ENCODE assay signal across 2 cellular contexts in genomic region chr13:35826626-35827254, GRCh38.
TF ChIP-seq lines count a peak whose summit lies in the region.

No MANE protein-coding gene starts in this region.

TF ChIP-seq in IMR-90, 13 proteins besides CTCF, POLR2A, EP300 and RAD21:
- TF ChIP-seq RCOR1 (IDR thresholded peaks at IDR 0.05; ENCODE audit: insufficient replicate concordance, low read length) = no peak
- TF ChIP-seq NFE2L2 (IDR thresholded peaks at IDR 0.05; ENCODE audit: low read depth, low read length) = no peak
- no peak for TF ChIP-seq SMC3 (IDR thresholded peaks at IDR 0.05; ENCODE audit: low read depth, low read length)
- TF ChIP-seq MAZ (IDR thresholded peaks at IDR 0.05; ENCODE audit: borderline replicate concordance, low read depth, low read length) = no peak
- no peak for TF ChIP-seq USF2 (IDR thresholded peaks at IDR 0.05; ENCODE audit: low read depth, low read length)
- no peak for TF ChIP-seq BHLHE40 (IDR thresholded peaks at IDR 0.05; ENCODE audit: low read depth, low read length)
- no peak for TF ChIP-seq RFX5 (IDR thresholded peaks at IDR 0.05; ENCODE audit: low read depth, low read length)
- no peak for TF ChIP-seq MXI1 (IDR thresholded peaks at IDR 0.05; ENCODE audit: borderline replicate concordance, low read depth, low read length)
- no peak for TF ChIP-seq ELK1 (IDR thresholded peaks at IDR 0.05; ENCODE audit: borderline replicate concordance, low read depth, low read length)
- no peak for TF ChIP-seq FOS (IDR thresholded peaks at IDR 0.05; ENCODE audit: low read depth, low read length)
- TF ChIP-seq CHD1 (IDR thresholded peaks at IDR 0.05; ENCODE audit: low read depth, low read length) = no peak

TF ChIP-seq in K562, 482 proteins besides CTCF, POLR2A, EP300 and RAD21:
- TF ChIP-seq CTCFL (IDR thresholded peaks at IDR 0.05; ENCODE audit: borderline replicate concordance, insufficient read depth, low read depth, low read length, poor library complexity, severe bottlenecking) (peak; percentile 24), ZNF644 (tag; IDR thresholded peaks at IDR 0.05; ENCODE audit: low read depth) (no peak)
